In genomic region chr5:34511915-34512314, GRCh38 we compare ENCODE assay signal across 15 cellular contexts.
DNase-seq lines count a peak whose midpoint lies in the region; ATAC-seq, FAIRE-seq and TF ChIP-seq lines count a peak whose summit lies in the region.
"Had no signal": no experiment of that assay in that cellular context is flagged by ENCODE, and none has a peak within 500 bp of the region (broad histone marks: within the 10 kb centered on the region; RNA-seq: fewer than 3 reads in every experiment).

No MANE protein-coding gene starts in this region.

- H3K4me3 ChIP-seq in H7 (ENCODE audit: insufficient read depth, low read depth, low read length) (no peak overlapping the region), colonic mucosa (no peak overlapping the region), kidney (ENCODE audit: low read length in 2 of 2) (no peak overlapping the region)
- H3K4me3 ChIP-seq: dorsolateral prefrontal cortex had no signal

- no peak for TF ChIP-seq CTCF in colonic mucosa (IDR thresholded peaks at IDR 0.05)
- TF ChIP-seq CTCF in kidney (IDR thresholded peaks at IDR 0.05; ENCODE audit: borderline replicate concordance, extremely low read depth, insufficient read depth): no peak

- H3K27me3 ChIP-seq in H7 (ENCODE audit: control insufficient read depth, insufficient read depth, low read length) (no peaks in the 10 kb centered on the region), colonic mucosa (no peaks in the 10 kb centered on the region)
- H3K27me3 ChIP-seq: dorsolateral prefrontal cortex had no signal

- H3K9me3 ChIP-seq in colonic mucosa (no peaks in the 10 kb centered on the region), kidney (ENCODE audit: control insufficient read depth in 1 of 2, low read length in 2 of 2) (no peaks in the 10 kb centered on the region)

- H3K4me1 ChIP-seq in colonic mucosa: no peaks in the 10 kb centered on the region
- H3K4me1 ChIP-seq in kidney (ENCODE audit: control insufficient read depth in 1 of 2, insufficient read depth in 1 of 2, low read depth in 1 of 2, low read length in 2 of 2): no peaks in the 10 kb centered on the region

- H3K27ac ChIP-seq in colonic mucosa: no peak overlapping the region
- H3K27ac ChIP-seq in kidney (ENCODE audit: low read depth in 2 of 2, low read length in 2 of 2): no peak overlapping the region
- H3K27ac ChIP-seq: dorsolateral prefrontal cortex had no signal

- intact Hi-C loops in colonic mucosa (cut with DNase I): no loop called here
- intact Hi-C loops in kidney (cut with DNase I): no loop called here
- intact Hi-C loops in sciatic nerve (cut with DNase I): no loop called here

- H3K36me3 ChIP-seq in H7 (replicated peaks; ENCODE audit: control insufficient read depth, insufficient read depth, low read length): no peaks in the 10 kb centered on the region
- H3K36me3 ChIP-seq in colonic mucosa: no peaks in the 10 kb centered on the region
- no peaks in the 10 kb centered on the region for H3K36me3 ChIP-seq in kidney (ENCODE audit: control insufficient read depth in 1 of 2, insufficient read depth in 2 of 2, low read length in 2 of 2)

- DNase-seq in H7 (peak; percentile 31), colonic mucosa (peak; percentile 30), kidney (peak; percentile 79), sciatic nerve (ENCODE audit: low spot score) (peak; percentile 78), NCI-H1092 treated with DMSO at 0.1 percent for 48 hours (lab: John Stamatoyannopoulos, UW) (no peak), NOMO-1 treated with dmso at 0.1 percent for 144 hours (lab: John Stamatoyannopoulos, UW; ENCODE audit: unreplicated experiment) (no peak), NCI-H2029 (lab: John Stamatoyannopoulos, UW) (no peak)
- DNase-seq: activated CD4-positive, alpha-beta T cell treated with anti-CD3 and anti-CD28 coated beads, Interleukin-2, amount 50 U/mL, for 4 hours; activated naive CD4-positive, alpha-beta T cell treated with anti-CD3 and anti-CD28 coated beads, Interleukin-2, amount 50 U/mL, for 16 hours; dorsolateral prefrontal cortex; naive thymus-derived CD4-positive, alpha-beta T cell; NCI-H1105 treated with DMSO at 0.1 percent for 48 hours; NK-92 treated with Interleukin-12 subunit alpha and Interleukin-12 subunit beta, amount 100 ng/mL, for 24 hours had no signal

- no peak for FAIRE-seq in kidney (lab: Jason Lieb, UNC)
- FAIRE-seq: G401.6 had no signal

- H3K9ac ChIP-seq in colonic mucosa (ENCODE audit: low read depth in 2 of 2, low read length in 2 of 2) (no peak overlapping the region), kidney (ENCODE audit: low read length in 2 of 2) (no peak overlapping the region)

- peak; percentile 97 for ATAC-seq in sciatic nerve
- no peak for ATAC-seq in GM21619 (IDR thresholded peaks at IDR 0.05; ENCODE audit: unreplicated experiment)
- ATAC-seq: naive thymus-derived CD4-positive, alpha-beta T cell had no signal

Comparison
In these comparisons a context has a peak if more than half of its experiments do, and no peak if none do; other contexts are left out.
1. DNase-seq: peak in H7 (single experiment), colonic mucosa (single experiment), kidney (single experiment) and sciatic nerve (single experiment); none in NCI-H1092 treated with DMSO at 0.1 percent for 48 hours (single experiment), NOMO-1 treated with dmso at 0.1 percent for 144 hours (single experiment) and NCI-H2029 (single experiment).